23 cellular contexts compared by ENCODE assay signal in genomic region chr11:79285756-79286155, GRCh38.
"Had no signal": no experiment of that assay in that cellular context is flagged by ENCODE, and none has a peak within 500 bp of the region (broad histone marks: within the 10 kb centered on the region; RNA-seq: fewer than 3 reads in every experiment).

No MANE protein-coding gene starts in this region.

- H3K4me3 ChIP-seq: colonic mucosa, gastroesophageal sphincter, heart left ventricle, left ventricle myocardium inferior, transverse colon, uterus had no signal

- H3K4me1 ChIP-seq: colonic mucosa, gastroesophageal sphincter, heart left ventricle, left ventricle myocardium inferior, transverse colon, uterus had no signal

- H3K9me3 ChIP-seq: colonic mucosa, transverse colon, uterus had no signal

- ATAC-seq: activated CD8-positive, alpha-beta T cell treated with anti-CD3 and anti-CD28 coated beads for 36 hours; activated T-helper 17 cell treated with anti-CD3 and anti-CD28 coated beads, Interleukin-2, amount 50 U/mL, for 72 hours; gastroesophageal sphincter; heart left ventricle had no signal

- H3K27ac ChIP-seq: brain microvascular endothelial cell, colonic mucosa, epithelial cell of prostate, gastroesophageal sphincter, heart left ventricle, left ventricle myocardium inferior, transverse colon, uterus had no signal

- H3K36me3 ChIP-seq: brain microvascular endothelial cell, colonic mucosa, gastroesophageal sphincter, heart left ventricle, left ventricle myocardium inferior, transverse colon, uterus had no signal

- DNase-seq: activated CD4-positive, alpha-beta T cell treated with anti-CD3 and anti-CD28 coated beads, Interleukin-2, amount 10 ng/mL, durations not matched to agents 24 days and 14 days; activated CD8-positive, alpha-beta T cell treated with anti-CD3 and anti-CD28 coated beads for 36 hours; activated naive CD4-positive, alpha-beta T cell treated with Interleukin-2 at 50 U/mL for 16 hours; activated naive CD8-positive, alpha-beta T cell treated with anti-CD3 and anti-CD28 coated beads, Interleukin-2, amount 10 ng/mL, durations not matched to agents 7 days and 5 days; activated T-cell treated with anti-CD3 and anti-CD28 coated beads, Interleukin-2, amount 50 U/mL, for 1 hour; aorta; brain microvascular endothelial cell; colonic mucosa; endodermal cell; heart left ventricle; left ventricle myocardium inferior; mammary epithelial cell; midbrain; posterior cingulate gyrus; stimulated activated CD4-positive, alpha-beta T cell treated with anti-CD3 and anti-CD28 coated beads, Interleukin-12 subunit alpha, Interleukin-12 subunit beta, amount 100 ng/mL, for 4 hours; stimulated activated CD4-positive, alpha-beta T cell treated with anti-CD3 and anti-CD28 coated beads, Interleukin-2, amount 100 ng/mL, for 24 hours; stimulated activated naive CD4-positive, alpha-beta T cell treated with Interleukin-2 at 50 U/mL for 16 hours; T-helper 9 cell; transverse colon; uterus had no signal

- H3K27me3 ChIP-seq: brain microvascular endothelial cell, colonic mucosa, gastroesophageal sphincter, heart left ventricle, transverse colon, uterus had no signal
